ENCODE assay signal across 8 cellular contexts in genomic region chr1:37434292-37434907, GRCh38. TPM values are rescaled to one million over a fixed set of nuclear protein-coding genes. Genes with fewer than 3 reads are reported as not detected.
DNase-seq lines count a peak whose midpoint lies in the region; ATAC-seq and TF ChIP-seq lines count a peak whose summit lies in the region.

No MANE protein-coding gene starts in this region.

- H3K27ac ChIP-seq in CD4-positive, CD25-positive, alpha-beta regulatory T cell (ENCODE audit: insufficient read depth, low read length, poor library complexity, severe bottlenecking) = no peak overlapping the region
- H3K27ac ChIP-seq in naive thymus-derived CD4-positive, alpha-beta T cell (ENCODE audit: low read depth, low read length) = no peak overlapping the region

- H3K36me3 ChIP-seq in CD4-positive, CD25-positive, alpha-beta regulatory T cell (ENCODE audit: control insufficient read depth, insufficient read depth, low read length) = no peaks in the 10 kb centered on the region
- no peaks in the 10 kb centered on the region for H3K36me3 ChIP-seq in naive thymus-derived CD4-positive, alpha-beta T cell (ENCODE audit: control insufficient read depth in 2 of 3, insufficient read depth in 3 of 3, low read length in 3 of 3)

- peaks cover 0 to 2% (median 0%) of the 10 kb centered on the region in 7 donors for H3K9me3 Mint-ChIP-seq in CD4-positive, CD25-positive, alpha-beta regulatory T cell
- peaks cover 0 to 1% (median 0%) of the 10 kb centered on the region in 11 donors for H3K9me3 Mint-ChIP-seq in naive thymus-derived CD4-positive, alpha-beta T cell
- no peaks in the 10 kb centered on the region for H3K9me3 Mint-ChIP-seq in stimulated activated memory B cell treated with anti-CD40 and anti-IgM and Interleukin-4, amounts not matched to agents 10 μg/mL and 1 μg/mL and 100 μg/mL, for 72 hours

- POLR2A ChIA-PET in naive thymus-derived CD4-positive, alpha-beta T cell (lab: Charles Lee) = no interaction called here

- intact Hi-C loops in naive thymus-derived CD4-positive, alpha-beta T cell (cut with micrococcal nuclease) = loop anchor here (5.0 to 10.0 kb wide), 3 partner anchors 880 to 1332 kb away; no protein-coding TSS in a partner anchor

- TF ChIP-seq CTCF in epithelial cell of proximal tubule (conservative IDR thresholded peaks at IDR 0.05; ENCODE audit: low read depth, low read length) = peak; percentile 90

- no peaks in the 10 kb centered on the region for H3K36me3 Mint-ChIP-seq in CD4-positive, CD25-positive, alpha-beta regulatory T cell
- no peaks in the 10 kb centered on the region for H3K36me3 Mint-ChIP-seq in naive thymus-derived CD4-positive, alpha-beta T cell
- H3K36me3 Mint-ChIP-seq in stimulated activated memory B cell treated with anti-CD40 and anti-IgM and Interleukin-4, amounts not matched to agents 10 μg/mL and 1 μg/mL and 100 μg/mL, for 72 hours = no peaks in the 10 kb centered on the region

- H3K27me3 ChIP-seq in CD4-positive, CD25-positive, alpha-beta regulatory T cell (ENCODE audit: control insufficient read depth, insufficient read depth, low read length) = no peaks in the 10 kb centered on the region
- H3K27me3 ChIP-seq in naive thymus-derived CD4-positive, alpha-beta T cell (ENCODE audit: control insufficient read depth in 2 of 2, insufficient read depth in 2 of 2, low read length in 2 of 2) = no peaks in the 10 kb centered on the region

- no peak overlapping the region for H3K4me3 Mint-ChIP-seq in CD4-positive, CD25-positive, alpha-beta regulatory T cell
- H3K4me3 Mint-ChIP-seq in naive thymus-derived CD4-positive, alpha-beta T cell = no peak overlapping the region
- no peak overlapping the region for H3K4me3 Mint-ChIP-seq in stimulated activated memory B cell treated with anti-CD40 and anti-IgM and Interleukin-4, amounts not matched to agents 10 μg/mL and 1 μg/mL and 100 μg/mL, for 72 hours

- H3K27ac Mint-ChIP-seq in CD4-positive, CD25-positive, alpha-beta regulatory T cell = peak overlapping the region in 1 of 3 donors; percentile 33
- no peak overlapping the region for H3K27ac Mint-ChIP-seq in naive thymus-derived CD4-positive, alpha-beta T cell
- H3K27ac Mint-ChIP-seq in stimulated activated memory B cell treated with anti-CD40 and anti-IgM and Interleukin-4, amounts not matched to agents 10 μg/mL and 1 μg/mL and 100 μg/mL, for 72 hours = no peak overlapping the region

- peaks cover 3% of the 10 kb centered on the region for H3K4me1 ChIP-seq in CD4-positive, CD25-positive, alpha-beta regulatory T cell (ENCODE audit: control insufficient read depth, insufficient read depth, low read length, poor library complexity, severe bottlenecking)
- H3K4me1 ChIP-seq in naive thymus-derived CD4-positive, alpha-beta T cell (ENCODE audit: control insufficient read depth in 2 of 2, insufficient read depth in 2 of 2, low read length in 2 of 2) = no peaks in the 10 kb centered on the region

- peak; percentile 70 to 71 for ATAC-seq in CD4-positive, CD25-positive, alpha-beta regulatory T cell (ENCODE audit: low read depth in 2 of 2)
- peak; percentile 89 for ATAC-seq in naive thymus-derived CD4-positive, alpha-beta T cell
- peak; percentile 81 for ATAC-seq in stimulated activated memory B cell treated with anti-CD40 and anti-IgM and Interleukin-4, amounts not matched to agents 10 μg/mL and 1 μg/mL and 100 μg/mL, for 72 hours
- ATAC-seq in HG03342 (IDR thresholded peaks at IDR 0.05; ENCODE audit: unreplicated experiment) = no peak

- DNase-seq in CD4-positive, CD25-positive, alpha-beta regulatory T cell = peak; percentile 39 to 61 (median 52)
- DNase-seq in HCEC 1CT (peak; percentile 44), NCI-H82 treated with DMSO at 0.1 percent for 48 hours (lab: John Stamatoyannopoulos, UW; ENCODE audit: unreplicated experiment) (peak; percentile 17), epithelial cell of proximal tubule (ENCODE audit: low read depth) (no peak)
- DNase-seq in activated CD8-positive, alpha-beta memory T cell treated with anti-CD3 and anti-CD28 coated beads, Interleukin-2, amount 50 U/mL, for 24 hours (ENCODE audit: extremely low read depth) = peak; percentile 47
- DNase-seq in naive thymus-derived CD4-positive, alpha-beta T cell = peak; percentile 8 to 78 (median 54)

- CTCF ChIA-PET in naive thymus-derived CD4-positive, alpha-beta T cell (lab: Charles Lee) = interaction anchor here (0.6 to 2.5 kb wide), 3 partner anchors 20 to 1005 kb away, joined by 3 to 6 read pairs (median 3); no protein-coding TSS in a partner anchor

- H3K4me3 ChIP-seq in CD4-positive, CD25-positive, alpha-beta regulatory T cell (ENCODE audit: low read depth, low read length) = no peak overlapping the region
- H3K4me3 ChIP-seq in epithelial cell of proximal tubule (ENCODE audit: low read depth, low read length) = no peak overlapping the region
- H3K4me3 ChIP-seq in naive thymus-derived CD4-positive, alpha-beta T cell (ENCODE audit: low read length) = no peak overlapping the region

- H3K4me1 Mint-ChIP-seq in CD4-positive, CD25-positive, alpha-beta regulatory T cell = no peaks in the 10 kb centered on the region
- peaks cover 0 to 7% (median 0%) of the 10 kb centered on the region in 7 donors for H3K4me1 Mint-ChIP-seq in naive thymus-derived CD4-positive, alpha-beta T cell
- no peaks in the 10 kb centered on the region for H3K4me1 Mint-ChIP-seq in stimulated activated memory B cell treated with anti-CD40 and anti-IgM and Interleukin-4, amounts not matched to agents 10 μg/mL and 1 μg/mL and 100 μg/mL, for 72 hours

- H3K27me3 Mint-ChIP-seq in CD4-positive, CD25-positive, alpha-beta regulatory T cell = peaks cover 7% of the 10 kb centered on the region
- H3K27me3 Mint-ChIP-seq in naive thymus-derived CD4-positive, alpha-beta T cell = peaks cover 9 to 24% (median 23%) of the 10 kb centered on the region in 5 donors
- peaks cover 50% of the 10 kb centered on the region for H3K27me3 Mint-ChIP-seq in stimulated activated memory B cell treated with anti-CD40 and anti-IgM and Interleukin-4, amounts not matched to agents 10 μg/mL and 1 μg/mL and 100 μg/mL, for 72 hours

- no peaks in the 10 kb centered on the region for H3K9me3 ChIP-seq in CD4-positive, CD25-positive, alpha-beta regulatory T cell (ENCODE audit: control insufficient read depth in 2 of 2, low read length in 2 of 2)
- H3K9me3 ChIP-seq in naive thymus-derived CD4-positive, alpha-beta T cell (ENCODE audit: control insufficient read depth in 2 of 3, low read length in 3 of 3) = no peaks in the 10 kb centered on the region

RNA-seq across cellular contexts. Expression of gene ZC3H12A, which starts 40.0 kb away (rescaled TPM):
- total RNA-seq in CD4-positive, CD25-positive, alpha-beta regulatory T cell = 205 TPM
- polyA plus RNA-seq in CD4-positive, CD25-positive, alpha-beta regulatory T cell = 10 to 100 TPM in 3 of 4 donors, 1 to 10 TPM in 1; 9.9 to 16.7 (median 13.1) TPM
- 16.0 and 16.7 TPM in 2 replicates for total RNA-seq in epithelial cell of proximal tubule
- 100 to 1,000 TPM in 2 of 5 experiments, 10 to 100 TPM in 3; 35.0 to 122 (median 46.7) TPM for total RNA-seq in naive thymus-derived CD4-positive, alpha-beta T cell
- polyA plus RNA-seq in naive thymus-derived CD4-positive, alpha-beta T cell = 1 to 10 TPM; 4.4 to 4.7 TPM
